13 cellular contexts compared by ENCODE assay signal in the genomic region with DNA sequence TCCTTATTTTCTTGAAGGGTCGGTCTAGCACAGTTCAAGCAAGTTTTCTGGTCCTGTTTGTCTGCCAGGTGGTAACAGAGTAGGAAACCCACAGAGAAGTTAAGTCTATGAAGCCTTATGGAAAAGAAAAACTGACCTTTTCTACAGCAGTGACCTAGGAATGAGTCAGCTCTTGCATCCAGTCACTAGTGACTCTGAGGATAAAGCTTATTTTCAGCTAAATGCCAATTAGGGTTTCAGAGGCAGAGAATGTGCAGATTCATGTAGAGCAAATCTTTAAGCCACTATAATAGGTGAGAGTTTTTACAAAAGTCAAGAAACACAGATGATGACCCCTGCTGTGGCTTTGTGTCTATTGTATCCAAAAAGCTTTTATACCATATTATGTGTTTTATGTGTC.
DNase-seq lines count a peak whose midpoint lies in the region; ATAC-seq and TF ChIP-seq lines count a peak whose summit lies in the region.
"Had no signal": no experiment of that assay in that cellular context is flagged by ENCODE, and none has a peak within 500 bp of the region (broad histone marks: within the 10 kb centered on the region; RNA-seq: fewer than 3 reads in every experiment).

No MANE protein-coding gene starts in this region.

- peak overlapping the region; percentile 39 for H3K27ac ChIP-seq in AG04450 (ENCODE audit: low read depth, low read length)

- in situ Hi-C loops in astrocyte of the spinal cord (cut with HindIII; ENCODE audit: low sequenced_read_pairs), result no loop called here

- CTCF ChIA-PET in AG04450 (lab: Charles Lee), result interaction anchor here (1.3 kb wide), 1 partner anchor 60 kb away, joined by 3 read pairs; no protein-coding TSS in a partner anchor

- H3K9me3 ChIP-seq in AG04450 (ENCODE audit: control insufficient read depth, insufficient read depth, low read length), result no peaks in the 10 kb centered on the region

- ATAC-seq in esophagus mucosa, result no peak

- H3K4me3 ChIP-seq in AG04450 (ENCODE audit: low read depth, low read length) (no peak overlapping the region), astrocyte of the spinal cord (ENCODE audit: low read depth, low read length) (no peak overlapping the region)

- DNase-seq in AG04450 (ENCODE audit: low read depth, low spot score), result peak; percentile 27
- peak; percentile 55 for DNase-seq in HS-5 (ENCODE audit: low read depth)
- peak; percentile 83 for DNase-seq in astrocyte of the spinal cord (ENCODE audit: low read depth, low spot score)
- DNase-seq in kidney glomerular epithelial cell (lab: John Stamatoyannopoulos, UW), result peak; percentile 7
- no peak for DNase-seq in cerebellum (ENCODE audit: low spot score)
- DNase-seq in NK-92 treated with Interleukin-12 subunit alpha and Interleukin-12 subunit beta, amount 100 ng/mL, for 24 hours (lab: John Stamatoyannopoulos, UW), result no peak
- DNase-seq in GM10266 (ENCODE audit: extremely low spot score), result no peak
- DNase-seq: activated CD4-positive, alpha-beta T cell treated with anti-CD3 and anti-CD28 coated beads, Interleukin-2, amount 50 U/mL, for 1 hour; central memory CD4-positive, alpha-beta T cell; Karpas-422; right cardiac atrium; stimulated activated naive CD4-positive, alpha-beta T cell treated with Interleukin-2 at 50 U/mL for 16 hours had no signal

- no peaks in the 10 kb centered on the region for H3K27me3 ChIP-seq in AG04450 (ENCODE audit: control insufficient read depth, insufficient read depth, low read length)

- no peak for TF ChIP-seq CTCF in AG04450 (IDR thresholded peaks at IDR 0.05; ENCODE audit: low read depth, low read length)
- TF ChIP-seq CTCF in astrocyte of the spinal cord (IDR thresholded peaks at IDR 0.05; ENCODE audit: low read depth, low read length), result no peak
- no peak for TF ChIP-seq CTCF in GM10266 (IDR thresholded peaks at IDR 0.05; ENCODE audit: control insufficient read depth, insufficient read depth, low read depth, missing control alignments)

- POLR2A ChIA-PET in AG04450 (lab: Yijun Ruan, JAX), result interaction anchor here (0.6 kb wide), 1 partner anchor 611 kb away, joined by 5 read pairs; no protein-coding TSS in a partner anchor

Comparison
In these comparisons a context has a peak if more than half of its experiments do, and no peak if none do; other contexts are left out.
1. DNase-seq: peak in AG04450 (single experiment), HS-5 (single experiment), astrocyte of the spinal cord (single experiment) and kidney glomerular epithelial cell (single experiment); none in cerebellum (single experiment), NK-92 treated with Interleukin-12 subunit alpha and Interleukin-12 subunit beta, amount 100 ng/mL, for 24 hours (single experiment) and GM10266 (single experiment).